Comparison of ENCODE assay signal across 8 cellular contexts in the genomic region with DNA sequence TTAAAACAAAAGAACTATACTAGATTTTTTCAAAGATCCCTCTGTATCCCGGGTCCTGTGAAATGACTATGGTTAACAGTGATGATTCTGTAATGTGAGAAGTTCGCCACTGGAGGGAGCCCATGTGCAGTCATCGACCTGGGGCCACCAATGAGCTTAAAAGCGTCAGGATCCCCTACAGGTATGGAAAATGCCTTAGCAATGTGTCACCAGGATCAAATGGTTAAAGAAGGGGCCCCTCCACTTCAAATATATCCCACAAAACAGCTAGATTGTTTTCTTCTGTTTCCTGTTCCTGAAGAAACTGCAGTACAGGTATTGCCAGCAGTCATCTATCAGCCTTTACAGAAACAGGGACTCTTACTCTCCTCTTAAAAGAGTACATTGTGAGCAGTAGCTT. TPM values are rescaled to one million over a fixed set of nuclear protein-coding genes. Genes with fewer than 3 reads are reported as not detected.
DNase-seq lines count a peak whose midpoint lies in the region; ATAC-seq and TF ChIP-seq lines count a peak whose summit lies in the region.

No MANE protein-coding gene starts in this region.

- no peaks in the 10 kb centered on the region for H3K9me2 ChIP-seq in GM23248 (ENCODE audit: insufficient read depth)

- H3K79me2 ChIP-seq in GM23248 (ENCODE audit: insufficient read depth): no peaks in the 10 kb centered on the region

- in situ Hi-C loops in GM23248 (cut with MboI) (no loop called here), T47D (cut with HindIII; ENCODE audit: low pct_unique_long_range_greater_than_20kb, low sequenced_read_pairs) (no loop called here)

- no peak overlapping the region for H3K4me3 ChIP-seq in GM23248

- no peaks in the 10 kb centered on the region for H3K36me3 ChIP-seq in GM23248 (ENCODE audit: low read depth)

- no peak overlapping the region for H3K27ac ChIP-seq in GM23248
- no peak overlapping the region for H3K27ac ChIP-seq in VCaP

- no peaks in the 10 kb centered on the region; the same call in 1 of the 2 replicates for H3K4me1 ChIP-seq in GM23248 (ENCODE audit: insufficient read depth)

- H3F3A ChIP-seq in GM23248 (ENCODE audit: insufficient read depth): no peaks in the 10 kb centered on the region

- 1 to 2% methylated on average over 4 of the region's 4 CpGs for WGBS in GM23248 (ENCODE audit: low coverage in 1 of 2, low lambda C conversion rate in 2 of 2, missing lambda C conversion rate in 2 of 2), 2 experiments

- DNase-seq in C1 segment of cervical spinal cord (lab: John Stamatoyannopoulos, UW) (peak in 10 of 14 donors; percentile 8 to 60 (median 28)), GM23248 (peak; percentile 66), NCI-H1694 (lab: John Stamatoyannopoulos, UW) (peak; percentile 63), T47D (ENCODE audit: low read depth in 1 of 2, low spot score in 1 of 2) (peak; percentile 22 to 68), islet precursor cell (peak; percentile 90)
- DNase-seq in stimulated activated CD4-positive, alpha-beta T cell treated with anti-CD3 and anti-CD28 coated beads, Interleukin-4, amount 100 ng/mL, for 1 hour: peak; percentile 66

- TF ChIP-seq CTCF in VCaP (conservative IDR thresholded peaks at IDR 0.05): peak; percentile 87

- H3K4me2 ChIP-seq in GM23248 (ENCODE audit: unreplicated experiment): no peak overlapping the region

- H3K27me3 ChIP-seq in GM23248 (replicated peaks; ENCODE audit: insufficient read depth): no peaks in the 10 kb centered on the region

- H3K9me3 ChIP-seq in GM23248 (ENCODE audit: low read depth): no peaks in the 10 kb centered on the region

- H2AFZ ChIP-seq in GM23248: no peak overlapping the region

- H4K20me1 ChIP-seq in GM23248 (ENCODE audit: insufficient read depth): no peaks in the 10 kb centered on the region

- ATAC-seq in HG02759 (IDR thresholded peaks at IDR 0.05; ENCODE audit: unreplicated experiment): no peak

- H3K9ac ChIP-seq in GM23248: no peak overlapping the region

RNA-seq across cellular contexts. Expression of gene CHRNA1, which starts 15.3 kb away (rescaled TPM):
- not detected in 2 replicates for total RNA-seq in GM23248 (2014; rRNA removed; shearing (Covaris generic))
- 0.16 and 0.27 TPM in 2 replicates for polyA plus RNA-seq in GM23248 (2016; fragmentation: Nextera tagmentation; extraction: Ambion mirVana)

Comparison
In these comparisons a context has a peak if more than half of its experiments do, and no peak if none do; other contexts are left out.
1. DNase-seq: peak in every context shown above with its lines; median percentile 90 in islet precursor cell; 66 in GM23248; 66 in stimulated activated CD4-positive, alpha-beta T cell treated with anti-CD3 and anti-CD28 coated beads, Interleukin-4, amount 100 ng/mL, for 1 hour; 63 in NCI-H1694; 45 in T47D; 28 in C1 segment of cervical spinal cord.